7 cellular contexts compared by ENCODE assay signal in genomic region chr19:17244618-17245534, GRCh38. TPM values are rescaled to one million over a fixed set of nuclear protein-coding genes. Genes with fewer than 3 reads are reported as not detected.
DNase-seq lines count a peak whose midpoint lies in the region; ATAC-seq lines count a peak whose summit lies in the region.

No MANE protein-coding gene starts in this region.

- no peaks in the 10 kb centered on the region for H3K9me2 ChIP-seq in Karpas-422 (replicated peaks; ENCODE audit: insufficient read depth, low read length)

- H3K27me3 ChIP-seq in Karpas-422 (ENCODE audit: low read length) (no peaks in the 10 kb centered on the region), mucosa of stomach (ENCODE audit: control insufficient read depth, insufficient read depth, low read length) (no peaks in the 10 kb centered on the region)

- H3K9ac ChIP-seq in Karpas-422 (ENCODE audit: low read length) (peak overlapping the region; percentile 77), mucosa of stomach (ENCODE audit: low read length) (peak overlapping the region; percentile 92)

- DNase-seq in Karpas-422 (peak; percentile 63), cerebellum (ENCODE audit: low spot score) (peak; percentile 23), DMS79 treated with DMSO at 0.1 percent for 48 hours (lab: John Stamatoyannopoulos, UW) (no peak), iPS-NIHi7 (ENCODE audit: extremely low spot score) (no peak)

- no peaks in the 10 kb centered on the region for H3K36me3 ChIP-seq in Karpas-422 (ENCODE audit: insufficient read depth, low read length)
- peaks cover 7% of the 10 kb centered on the region for H3K36me3 ChIP-seq in mucosa of stomach (ENCODE audit: control insufficient read depth, insufficient read depth, low read length)

- peaks cover 24% of the 10 kb centered on the region for H3K79me2 ChIP-seq in Karpas-422 (ENCODE audit: low read length)

- no peak overlapping the region for H3K27ac ChIP-seq in Karpas-422 (ENCODE audit: low read length)

- H2AFZ ChIP-seq in Karpas-422 (ENCODE audit: low read length) = no peak overlapping the region

- peaks cover 43% of the 10 kb centered on the region for H3K4me1 ChIP-seq in Karpas-422 (ENCODE audit: low read length)
- H3K4me1 ChIP-seq in mucosa of stomach (ENCODE audit: control insufficient read depth, insufficient read depth, low read length) = peaks cover 64% of the 10 kb centered on the region

- ATAC-seq in GM19452 (IDR thresholded peaks at IDR 0.05; ENCODE audit: unreplicated experiment) (peak; percentile 22), GM21576 (IDR thresholded peaks at IDR 0.05; ENCODE audit: unreplicated experiment) (no peak)

- H3K4me2 ChIP-seq in Karpas-422 (ENCODE audit: low read depth, low read length, poor library complexity, severe bottlenecking) = peak overlapping the region; percentile 73

- H3K9me3 ChIP-seq in Karpas-422 (ENCODE audit: low read length) (no peaks in the 10 kb centered on the region), mucosa of stomach (ENCODE audit: control insufficient read depth, low read length) (no peaks in the 10 kb centered on the region)

- H4K20me1 ChIP-seq in Karpas-422 (ENCODE audit: insufficient read depth, low read depth, low read length) = peaks cover 16% of the 10 kb centered on the region

- H3K4me3 ChIP-seq in Karpas-422 (ENCODE audit: low read length) = peak overlapping the region; percentile 58
- peak overlapping the region; percentile 97 for H3K4me3 ChIP-seq in mucosa of stomach (ENCODE audit: low read length)

RNA-seq across cellular contexts. Expression of gene NR2F6, which starts 0.8 kb away (rescaled TPM):
- 8.6 and 20.3 TPM in 2 replicates for total RNA-seq in Karpas-422 (2014; rRNA removed; shearing (Covaris generic); ENCODE audit: low replicate concordance)
- 9.4 TPM for total RNA-seq in cerebellum

RNA-seq across cellular contexts. Expression of gene OCEL1, which starts 18.9 kb away (rescaled TPM):
- total RNA-seq in Karpas-422 (2014; rRNA removed; shearing (Covaris generic); ENCODE audit: low replicate concordance) = 6.2 and 13.0 TPM in 2 replicates
- total RNA-seq in cerebellum = 2.4 TPM

RNA-seq across cellular contexts. Expression of gene USHBP1, which starts 19.7 kb away (rescaled TPM):
- 0.25 TPM in 1 of 2 replicates, not detected in the other for total RNA-seq in Karpas-422 (2014; rRNA removed; shearing (Covaris generic); ENCODE audit: low replicate concordance)
- 1.2 TPM for total RNA-seq in cerebellum

RNA-seq across cellular contexts. Expression of gene BABAM1, which starts 22.4 kb away (rescaled TPM):
- 83.9 and 84.7 TPM in 2 replicates for total RNA-seq in Karpas-422 (2014; rRNA removed; shearing (Covaris generic); ENCODE audit: low replicate concordance)
- 38.1 TPM for total RNA-seq in cerebellum

RNA-seq across cellular contexts. Expression of gene USE1, which starts 29.7 kb away (rescaled TPM):
- total RNA-seq in Karpas-422 (2014; rRNA removed; shearing (Covaris generic); ENCODE audit: low replicate concordance) = 34.0 and 39.8 TPM in 2 replicates
- total RNA-seq in cerebellum = 10.9 TPM

Comparison
In these comparisons a context has a peak if more than half of its experiments do, and no peak if none do; other contexts are left out.
1. DNase-seq: peak in Karpas-422 (single experiment) and cerebellum (single experiment); none in DMS79 treated with DMSO at 0.1 percent for 48 hours (single experiment) and iPS-NIHi7 (single experiment).